ENCODE assay signal across 14 cellular contexts in the genomic region with DNA sequence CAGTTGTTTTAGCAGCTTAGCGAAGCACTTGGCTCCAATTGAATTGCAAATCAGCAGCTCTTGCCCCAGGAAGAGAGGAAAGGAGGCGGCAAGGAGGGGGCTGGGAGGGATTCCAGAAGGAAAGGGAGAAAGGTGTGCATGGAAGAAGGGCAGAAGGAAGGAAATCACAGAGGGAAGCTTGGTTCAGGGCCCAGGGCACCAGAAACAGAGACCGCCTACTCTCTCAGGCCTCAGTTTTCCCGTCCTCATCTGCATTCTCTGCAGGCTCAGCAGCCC. TPM values are rescaled to one million over a fixed set of nuclear protein-coding genes. Genes with fewer than 3 reads are reported as not detected.
"Had no signal": no experiment of that assay in that cellular context is flagged by ENCODE, and none has a peak within 500 bp of the region (broad histone marks: within the 10 kb centered on the region; RNA-seq: fewer than 3 reads in every experiment).

No MANE protein-coding gene starts in this region.

- H3K4me1 Mint-ChIP-seq: activated CD4-positive, alpha-beta memory T cell treated with anti-CD3 and anti-CD28 coated beads, Interleukin-2, amount 10 ng/mL, durations not matched to agents 7 days and 5 days had no signal

- H3K4me3 ChIP-seq: ascending aorta, dorsolateral prefrontal cortex, lung, thoracic aorta had no signal

- H3K9me3 Mint-ChIP-seq: activated CD4-positive, alpha-beta memory T cell treated with anti-CD3 and anti-CD28 coated beads, Interleukin-2, amount 10 ng/mL, durations not matched to agents 7 days and 5 days; activated naive CD4-positive, alpha-beta T cell treated with anti-CD3 and anti-CD28 coated beads, Interleukin-2, amount 10 ng/mL, durations not matched to agents 7 days and 5 days; activated T-cell treated with anti-CD3 and anti-CD28 coated beads, Interleukin-2, amount 50 U/mL, for 24 hours had no signal

- ATAC-seq: esophagus mucosa had no signal

- H3K36me3 Mint-ChIP-seq: activated naive CD4-positive, alpha-beta T cell treated with anti-CD3 and anti-CD28 coated beads, Interleukin-2, amount 10 ng/mL, durations not matched to agents 7 days and 5 days had no signal

- H3K36me3 ChIP-seq: ascending aorta, neutrophil, thoracic aorta had no signal

- H3K4me1 ChIP-seq: ascending aorta had no signal

- H3K27ac Mint-ChIP-seq: activated CD4-positive, alpha-beta memory T cell treated with anti-CD3 and anti-CD28 coated beads, Interleukin-2, amount 10 ng/mL, durations not matched to agents 7 days and 5 days; activated naive CD4-positive, alpha-beta T cell treated with anti-CD3 and anti-CD28 coated beads, Interleukin-2, amount 10 ng/mL, durations not matched to agents 7 days and 5 days; activated T-cell treated with anti-CD3 and anti-CD28 coated beads, Interleukin-2, amount 50 U/mL, for 24 hours; naive B cell had no signal

- H3K9me3 ChIP-seq: ascending aorta, neutrophil, thoracic aorta had no signal

- DNase-seq: activated CD4-positive, alpha-beta T cell treated with anti-CD3 and anti-CD28 coated beads for 4 hours; dorsolateral prefrontal cortex; hippocampal formation; naive B cell; stimulated activated CD4-positive, alpha-beta T cell treated with anti-CD3 and anti-CD28 coated beads, Interleukin-12 subunit alpha, Interleukin-12 subunit beta, amount 100 ng/mL, for 4 hours; WERI-Rb-1 had no signal

- H3K4me3 Mint-ChIP-seq: activated CD4-positive, alpha-beta memory T cell treated with anti-CD3 and anti-CD28 coated beads, Interleukin-2, amount 10 ng/mL, durations not matched to agents 7 days and 5 days; activated naive CD4-positive, alpha-beta T cell treated with anti-CD3 and anti-CD28 coated beads, Interleukin-2, amount 10 ng/mL, durations not matched to agents 7 days and 5 days; activated T-cell treated with anti-CD3 and anti-CD28 coated beads, Interleukin-2, amount 50 U/mL, for 24 hours; naive B cell had no signal

- H3K27ac ChIP-seq: ascending aorta, neutrophil, thoracic aorta, WERI-Rb-1 had no signal

RNA-seq across cellular contexts. Expression of a gene that starts 13.9 kb away (rescaled TPM):
- total RNA-seq: activated CD4-positive, alpha-beta memory T cell treated with anti-CD3 and anti-CD28 coated beads, Interleukin-2, amount 10 ng/mL, durations not matched to agents 7 days and 5 days; ascending aorta; esophagus mucosa; thoracic aorta had no signal
